Comparison of ENCODE assay signal across 8 cellular contexts in the genomic region with DNA sequence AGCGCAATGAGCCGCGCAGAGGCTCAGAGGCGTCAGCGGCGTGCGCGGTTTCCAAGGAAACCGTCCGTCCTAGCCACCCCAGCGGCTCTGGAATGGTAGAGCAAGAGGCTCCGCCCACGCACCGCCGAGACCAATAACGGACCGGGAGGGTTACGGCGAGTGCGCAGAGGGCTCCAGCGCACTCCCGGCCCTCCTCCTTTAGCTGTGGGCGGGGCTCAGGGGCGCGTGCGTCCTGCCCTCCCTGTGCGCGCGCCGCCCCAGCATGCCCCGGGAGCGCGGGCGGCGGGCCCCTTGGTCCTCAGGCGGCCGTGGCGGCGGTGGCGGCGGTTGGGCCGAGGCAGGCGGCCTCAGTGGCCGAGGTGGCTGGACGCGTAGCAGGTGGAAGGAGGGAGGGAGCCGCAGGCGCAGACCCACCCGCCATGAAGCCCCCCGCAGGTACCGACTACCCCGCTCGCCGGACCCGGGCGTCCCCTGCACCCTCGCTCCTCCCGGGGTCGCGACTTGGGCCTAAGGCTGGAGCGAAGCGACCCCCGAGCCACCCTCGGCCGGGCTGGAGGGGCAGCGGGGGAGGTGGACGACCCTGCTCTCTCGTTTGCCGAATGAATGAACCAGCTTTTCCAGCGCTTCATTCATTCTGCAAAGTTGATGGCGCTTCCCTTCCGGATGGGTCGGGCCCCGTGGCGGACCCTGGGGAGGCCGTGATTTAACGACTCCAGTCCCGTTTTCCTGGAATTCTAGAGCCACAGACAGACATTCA. TPM values are rescaled to one million over a fixed set of nuclear protein-coding genes. Genes with fewer than 3 reads are reported as not detected.
DNase-seq lines count a peak whose midpoint lies in the region; ATAC-seq, FAIRE-seq and TF ChIP-seq lines count a peak whose summit lies in the region.

TSS of gene THOP1 (plus strand) at position 260 of the 757 bp plus-strand sequence. CDS start at position 420, 160 bp downstream.

- H3K4me3 ChIP-seq in HepG2 (replicated peaks in 1 of 3; ENCODE audit: insufficient read depth in 1 of 3, low read depth in 2 of 3, low read length in 3 of 3): peak within 1 kb of the TSS; percentile 78 to 90 (median 80)

- ATAC-seq in GM19395 (IDR thresholded peaks at IDR 0.05; ENCODE audit: unreplicated experiment) (peak; percentile 51), HG03565 (IDR thresholded peaks at IDR 0.05; ENCODE audit: unreplicated experiment) (peak; percentile 53), HepG2 (peak; percentile 85)

- intact Hi-C loops in HepG2 (cut with micrococcal nuclease; ENCODE audit: unreplicated experiment): no loop called here

- TSS peak; percentile 83 for BruUV-seq in HepG2 (replicated peaks; lab: Mats Ljungman, UMichigan)

- peaks cover 82% of the 10 kb centered on the region for H3K4me1 ChIP-seq in HepG2 (ENCODE audit: insufficient read depth, low read length)

- CTCF ChIA-PET in HepG2 (lab: Yijun Ruan, JAX; ENCODE audit: low intra/inter-chr PET ratio, low total read pairs): no interaction called here

- peak within 1 kb of the TSS; percentile 16 for H2AFZ ChIP-seq in HepG2 (ENCODE audit: low read length)

- TF ChIP-seq EP300 in HepG2 (IDR thresholded peaks at IDR 0.05; ENCODE audit: low read depth in 2 of 2, low read length in 2 of 2) (no peak; a peak in 1 of 4 replicates), HepG2 (CRISPR knock-in tag; IDR thresholded peaks at IDR 0.05; ENCODE audit: borderline replicate concordance) (no peak)

- TF ChIP-seq CTCF in HepG2 (CRISPR knock-in tag; IDR thresholded peaks at IDR 0.05): no peak; the same call in 1 of the 2 replicates

- peaks cover 12% of the 10 kb centered on the region for H4K20me1 ChIP-seq in HepG2 (ENCODE audit: insufficient read depth, low read length)

- H3K9me3 ChIP-seq in HepG2 (ENCODE audit: low read length): no peaks in the 10 kb centered on the region

- no peaks in the 10 kb centered on the region; a peak in 1 of 5 replicates for H3K27me3 ChIP-seq in HepG2 (ENCODE audit: control insufficient read depth in 1 of 2, insufficient read depth in 2 of 2, low read length in 2 of 2)

- peak within 1 kb of the TSS; percentile 93 for H3K9ac ChIP-seq in HepG2 (ENCODE audit: insufficient read depth, low read depth, low read length)

- peak; percentile 73 to 96 (median 93) for DNase-seq in C1 segment of cervical spinal cord (lab: John Stamatoyannopoulos, UW)
- peak; percentile 99 for DNase-seq in NCI-H82 (lab: John Stamatoyannopoulos, UW)
- DNase-seq in activated CD4-positive, alpha-beta T cell treated with anti-CD3 and anti-CD28 coated beads, Interleukin-2, amount 50 U/mL, for 48 hours: peak; percentile 100
- peak; percentile 97 to 99 for DNase-seq in dermis microvascular lymphatic vessel endothelial cell (ENCODE audit: low read depth in 2 of 2)
- DNase-seq in HepG2 (ENCODE audit: low spot score): peak; percentile 97
- DNase-seq in stimulated activated CD4-positive, alpha-beta T cell treated with anti-CD3 and anti-CD28 coated beads, Interleukin-4, amount 100 ng/mL, for 1 hour: peak; percentile 100

- TF ChIP-seq POLR2A in HepG2 (IDR thresholded peaks at IDR 0.05; ENCODE audit: insufficient read depth in 1 of 2, low read depth in 2 of 2, low read length in 2 of 2): peak; percentile 56 to 90; a peak in 3 of 4 replicates

- in situ Hi-C loops in HepG2 (cut with HindIII; ENCODE audit: extremely low pct_ligation_motif_present, low pct_unique_long_range_greater_than_20kb): no loop called here

- H3K36me3 ChIP-seq in HepG2 (replicated peaks in 1 of 2; ENCODE audit: control insufficient read depth in 1 of 2, insufficient read depth in 2 of 2, low read length in 2 of 2): peaks cover 0 to 4% of the 10 kb centered on the region in 2 experiments; a peak in 2 of 5 replicates

- POLR2A ChIA-PET in HepG2 (lab: Yijun Ruan, JAX): interaction anchor here (0.9 to 1.5 kb wide), 7 partner anchors 10 to 165 kb away, joined by 4 to 14 read pairs (median 5); partner anchors contain the start of genes SLC39A3, ZNF554, ZNF555 and ZNF556

- peak; percentile 93 for FAIRE-seq in HepG2 (lab: Jason Lieb, UNC)

- TF ChIP-seq RAD21 in HepG2 (CRISPR knock-in tag; IDR thresholded peaks at IDR 0.05): peak; percentile 65

- 0% methylated on average over 20 of the region's 78 CpGs for WGBS in HepG2 (ENCODE audit: low lambda C conversion rate)

- H3K4me2 ChIP-seq in HepG2 (ENCODE audit: low read depth, low read length): peak within 1 kb of the TSS; percentile 97

- peaks cover 61% of the 10 kb centered on the region for H3K79me2 ChIP-seq in HepG2 (ENCODE audit: insufficient read depth, low read length)

- peak within 1 kb of the TSS; percentile 67 for H3K27ac ChIP-seq in HepG2 (ENCODE audit: extremely low read length, insufficient read depth, low read length)

TF ChIP-seq in HepG2, 621 proteins besides CTCF, POLR2A, EP300 and RAD21 (continues in another document):
- TF ChIP-seq CBX5 (CRISPR knock-in tag; IDR thresholded peaks at IDR 0.05; ENCODE audit: borderline replicate concordance) (no peak), AGO2 (optimal IDR thresholded peaks at IDR 0.05; ENCODE audit: low read depth, low read length) (peak; percentile 29), PHF8 (CRISPR knock-in tag; IDR thresholded peaks at IDR 0.05) (peak; percentile 90)
- TF ChIP-seq, protein P1, sequence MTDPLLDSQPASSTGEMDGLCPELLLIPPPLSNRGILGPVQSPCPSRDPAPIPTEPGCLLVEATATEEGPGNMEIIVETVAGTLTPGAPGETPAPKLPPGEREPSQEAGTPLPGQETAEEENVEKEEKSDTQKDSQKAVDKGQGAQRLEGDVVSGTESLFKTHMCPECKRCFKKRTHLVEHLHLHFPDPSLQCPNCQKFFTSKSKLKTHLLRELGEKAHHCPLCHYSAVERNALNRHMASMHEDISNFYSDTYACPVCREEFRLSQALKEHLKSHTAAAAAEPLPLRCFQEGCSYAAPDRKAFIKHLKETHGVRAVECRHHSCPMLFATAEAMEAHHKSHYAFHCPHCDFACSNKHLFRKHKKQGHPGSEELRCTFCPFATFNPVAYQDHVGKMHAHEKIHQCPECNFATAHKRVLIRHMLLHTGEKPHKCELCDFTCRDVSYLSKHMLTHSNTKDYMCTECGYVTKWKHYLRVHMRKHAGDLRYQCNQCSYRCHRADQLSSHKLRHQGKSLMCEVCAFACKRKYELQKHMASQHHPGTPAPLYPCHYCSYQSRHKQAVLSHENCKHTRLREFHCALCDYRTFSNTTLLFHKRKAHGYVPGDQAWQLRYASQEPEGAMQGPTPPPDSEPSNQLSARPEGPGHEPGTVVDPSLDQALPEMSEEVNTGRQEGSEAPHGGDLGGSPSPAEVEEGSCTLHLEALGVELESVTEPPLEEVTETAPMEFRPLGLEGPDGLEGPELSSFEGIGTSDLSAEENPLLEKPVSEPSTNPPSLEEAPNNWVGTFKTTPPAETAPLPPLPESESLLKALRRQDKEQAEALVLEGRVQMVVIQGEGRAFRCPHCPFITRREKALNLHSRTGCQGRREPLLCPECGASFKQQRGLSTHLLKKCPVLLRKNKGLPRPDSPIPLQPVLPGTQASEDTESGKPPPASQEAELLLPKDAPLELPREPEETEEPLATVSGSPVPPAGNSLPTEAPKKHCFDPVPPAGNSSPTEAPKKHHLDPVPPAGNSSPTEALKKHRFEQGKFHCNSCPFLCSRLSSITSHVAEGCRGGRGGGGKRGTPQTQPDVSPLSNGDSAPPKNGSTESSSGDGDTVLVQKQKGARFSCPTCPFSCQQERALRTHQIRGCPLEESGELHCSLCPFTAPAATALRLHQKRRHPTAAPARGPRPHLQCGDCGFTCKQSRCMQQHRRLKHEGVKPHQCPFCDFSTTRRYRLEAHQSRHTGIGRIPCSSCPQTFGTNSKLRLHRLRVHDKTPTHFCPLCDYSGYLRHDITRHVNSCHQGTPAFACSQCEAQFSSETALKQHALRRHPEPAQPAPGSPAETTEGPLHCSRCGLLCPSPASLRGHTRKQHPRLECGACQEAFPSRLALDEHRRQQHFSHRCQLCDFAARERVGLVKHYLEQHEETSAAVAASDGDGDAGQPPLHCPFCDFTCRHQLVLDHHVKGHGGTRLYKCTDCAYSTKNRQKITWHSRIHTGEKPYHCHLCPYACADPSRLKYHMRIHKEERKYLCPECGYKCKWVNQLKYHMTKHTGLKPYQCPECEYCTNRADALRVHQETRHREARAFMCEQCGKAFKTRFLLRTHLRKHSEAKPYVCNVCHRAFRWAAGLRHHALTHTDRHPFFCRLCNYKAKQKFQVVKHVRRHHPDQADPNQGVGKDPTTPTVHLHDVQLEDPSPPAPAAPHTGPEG (CRISPR knock-in tag; IDR thresholded peaks at IDR 0.05): no peak

RNA-seq across cellular contexts. Expression of gene THOP1, which starts in this region (rescaled TPM):
- total RNA-seq in dermis microvascular lymphatic vessel endothelial cell (60.2 and 64.6 TPM in 2 replicates), HepG2 (2016; rRNA removed; fragmentation: Illumina TruSeq; extraction: Trizol) (98.1 and 116 TPM in 2 replicates)
- total RNA-seq in HepG2 (2016; cell fraction: cytosol; rRNA removed; fragmentation: Illumina TruSeq; extraction: Trizol; ENCODE audit: low read depth): 12.3 and 13.1 TPM in 2 replicates
- 83.9 and 120 TPM in 2 replicates for total RNA-seq in HepG2 (2016; cell fraction: insoluble cytoplasmic fraction; rRNA removed; fragmentation: Illumina TruSeq; extraction: Trizol)
- 35.7 and 37.5 TPM in 2 replicates for total RNA-seq in HepG2 (2016; cell fraction: membrane; rRNA removed; fragmentation: Illumina TruSeq; extraction: Trizol)
- total RNA-seq in HepG2 (2016; cell fraction: nucleus; rRNA removed; fragmentation: Illumina TruSeq; extraction: Trizol): 71.2 and 83.7 TPM in 2 replicates
- polyA plus RNA-seq in HepG2 (2011; rRNA removed): 74.4 and 81.4 TPM in 2 replicates
- 50.2 and 88.6 TPM in 2 replicates for polyA plus RNA-seq in HepG2 (2011; cell fraction: cytosol; rRNA removed)
- 183 and 242 TPM in 2 replicates for polyA plus RNA-seq in HepG2 (2011; cell fraction: nucleus; rRNA removed)
- polyA plus RNA-seq in HepG2 (2012): 41.9 and 45.1 TPM in 2 replicates
- 9.6 TPM in 2 replicates for polyA plus RNA-seq in HepG2 (2016; cell fraction: cytosol; fragmentation: Illumina TruSeq; extraction: Trizol; ENCODE audit: low read depth)
- polyA plus RNA-seq in HepG2 (2016; cell fraction: insoluble cytoplasmic fraction; fragmentation: Illumina TruSeq; extraction: Trizol; ENCODE audit: low read depth): 69.9 and 92.7 TPM in 2 replicates
- 20.1 and 20.4 TPM in 2 replicates for polyA plus RNA-seq in HepG2 (2016; cell fraction: membrane; fragmentation: Illumina TruSeq; extraction: Trizol; ENCODE audit: low read depth)
- 159 and 175 TPM in 2 replicates for polyA plus RNA-seq in HepG2 (2016; cell fraction: nucleus; fragmentation: Illumina TruSeq; extraction: Trizol; ENCODE audit: insufficient read depth, low read depth)
- 118 and 211 TPM in 2 replicates for polyA minus RNA-seq in HepG2 (2011; rRNA and poly(A)+ RNA removed; ENCODE audit: low replicate concordance)
- 39.9 and 51.4 TPM in 2 replicates for polyA minus RNA-seq in HepG2 (2011; cell fraction: cytosol; rRNA and poly(A)+ RNA removed)
- 26.3 and 32.6 TPM in 2 replicates for polyA minus RNA-seq in HepG2 (2011; cell fraction: nucleus; rRNA and poly(A)+ RNA removed)

Comparison
In these comparisons a context has a peak if more than half of its experiments do, and no peak if none do; other contexts are left out.
1. Peak in every context shown above with its lines: DNase-seq, ATAC-seq, H3K4me3 ChIP-seq and H3K27ac ChIP-seq.